18 cellular contexts compared by ENCODE assay signal in genomic region chr10:130185591-130185990, GRCh38. TPM values are rescaled to one million over a fixed set of nuclear protein-coding genes. Genes with fewer than 3 reads are reported as not detected.
DNase-seq lines count a peak whose midpoint lies in the region; ATAC-seq and TF ChIP-seq lines count a peak whose summit lies in the region.
"Had no signal": no experiment of that assay in that cellular context is flagged by ENCODE, and none has a peak within 500 bp of the region (broad histone marks: within the 10 kb centered on the region; RNA-seq: fewer than 3 reads in every experiment).

No MANE protein-coding gene starts in this region.

- H3K36me3 Mint-ChIP-seq in activated T-cell treated with anti-CD3 and anti-CD28 coated beads, Interleukin-2, amount 50 U/mL, for 24 hours (ENCODE audit: low read depth): peaks cover 65% of the 10 kb centered on the region
- H3K36me3 Mint-ChIP-seq in activated T-cell treated with anti-CD3 and anti-CD28 coated beads, Interleukin-2, amount 50 U/mL, for 4 hours (ENCODE audit: insufficient read depth): peaks cover 23% of the 10 kb centered on the region
- H3K36me3 Mint-ChIP-seq in activated T-helper 17 cell treated with anti-CD3 and anti-CD28 coated beads, Interleukin-2, amount 50 U/mL, for 72 hours (ENCODE audit: low read depth): peaks cover 56% of the 10 kb centered on the region
- peaks cover 65% of the 10 kb centered on the region for H3K36me3 Mint-ChIP-seq in stimulated activated effector memory CD8-positive, alpha-beta T cell treated with anti-CD3 and anti-CD28 coated beads, Interleukin-12 subunit alpha, Interleukin-12 subunit beta, amount 100 ng/mL, for 72 hours

- CTCF ChIA-PET in A673 (lab: Charles Lee): no interaction called here

- H3K27ac ChIP-seq in A673 (ENCODE audit: low read depth, low read length, poor library complexity, severe bottlenecking): no peak overlapping the region

- no peaks in the 10 kb centered on the region for H3K27me3 Mint-ChIP-seq in activated T-cell treated with anti-CD3 and anti-CD28 coated beads, Interleukin-2, amount 50 U/mL, for 24 hours
- no peaks in the 10 kb centered on the region for H3K27me3 Mint-ChIP-seq in activated T-cell treated with anti-CD3 and anti-CD28 coated beads, Interleukin-2, amount 50 U/mL, for 4 hours (ENCODE audit: low read depth)
- H3K27me3 Mint-ChIP-seq in activated T-helper 17 cell treated with anti-CD3 and anti-CD28 coated beads, Interleukin-2, amount 50 U/mL, for 72 hours: no peaks in the 10 kb centered on the region
- H3K27me3 Mint-ChIP-seq: B cell; CD4-positive, alpha-beta T cell had no signal

- no peak overlapping the region for H3K4me3 Mint-ChIP-seq in activated T-cell treated with anti-CD3 and anti-CD28 coated beads, Interleukin-2, amount 50 U/mL, for 24 hours
- no peak overlapping the region for H3K4me3 Mint-ChIP-seq in activated T-cell treated with anti-CD3 and anti-CD28 coated beads, Interleukin-2, amount 50 U/mL, for 4 hours
- no peak overlapping the region for H3K4me3 Mint-ChIP-seq in activated T-helper 17 cell treated with anti-CD3 and anti-CD28 coated beads, Interleukin-2, amount 50 U/mL, for 72 hours
- no peak overlapping the region for H3K4me3 Mint-ChIP-seq in stimulated activated effector memory CD8-positive, alpha-beta T cell treated with anti-CD3 and anti-CD28 coated beads, Interleukin-12 subunit alpha, Interleukin-12 subunit beta, amount 100 ng/mL, for 72 hours
- H3K4me3 Mint-ChIP-seq: B cell; CD4-positive, alpha-beta T cell; H9 had no signal

- no TSS peak for BruUV-seq in A673 (replicated peaks; lab: Mats Ljungman, UMichigan)

- peak overlapping the region; percentile 30 for H3K27ac Mint-ChIP-seq in activated T-cell treated with anti-CD3 and anti-CD28 coated beads, Interleukin-2, amount 50 U/mL, for 24 hours
- H3K27ac Mint-ChIP-seq in activated T-helper 17 cell treated with anti-CD3 and anti-CD28 coated beads, Interleukin-2, amount 50 U/mL, for 72 hours: peak overlapping the region; percentile 33
- peak overlapping the region; percentile 43 for H3K27ac Mint-ChIP-seq in stimulated activated effector memory CD8-positive, alpha-beta T cell treated with anti-CD3 and anti-CD28 coated beads, Interleukin-12 subunit alpha, Interleukin-12 subunit beta, amount 100 ng/mL, for 72 hours
- H3K27ac Mint-ChIP-seq: B cell; CD4-positive, alpha-beta T cell had no signal

- no peak for ATAC-seq in activated T-cell treated with anti-CD3 and anti-CD28 coated beads, Interleukin-2, amount 50 U/mL, for 4 hours
- no peak for ATAC-seq in activated T-helper 17 cell treated with anti-CD3 and anti-CD28 coated beads, Interleukin-2, amount 50 U/mL, for 72 hours (replicated peaks)
- ATAC-seq in stimulated activated effector memory CD8-positive, alpha-beta T cell treated with anti-CD3 and anti-CD28 coated beads, Interleukin-12 subunit alpha, Interleukin-12 subunit beta, amount 100 ng/mL, for 72 hours: no peak

- TF ChIP-seq CTCF in A673 (conservative IDR thresholded peaks at IDR 0.05; ENCODE audit: low read depth, low read length): no peak

- no peaks in the 10 kb centered on the region for H3K4me1 ChIP-seq in A673 (ENCODE audit: insufficient read depth, low read length, poor library complexity, severe bottlenecking)

- H3K9me3 ChIP-seq in A673 (ENCODE audit: low read depth, low read length, poor library complexity, severe bottlenecking): no peaks in the 10 kb centered on the region

- no peaks in the 10 kb centered on the region for H3K27me3 ChIP-seq in A673 (replicated peaks; ENCODE audit: insufficient read depth, low read depth, low read length, poor library complexity)

- DNase-seq in activated T-cell treated with anti-CD3 and anti-CD28 coated beads, Interleukin-2, amount 50 U/mL, for 24 hours: no peak
- DNase-seq in activated T-cell treated with anti-CD3 and anti-CD28 coated beads, Interleukin-2, amount 50 U/mL, for 4 hours: no peak
- peak; percentile 13 for DNase-seq in left kidney (ENCODE audit: low read depth, low spot score)
- DNase-seq in stimulated activated effector memory CD8-positive, alpha-beta T cell treated with anti-CD3 and anti-CD28 coated beads, Interleukin-12 subunit alpha, Interleukin-12 subunit beta, amount 100 ng/mL, for 72 hours (ENCODE audit: low spot score in 2 of 2): no peak
- no peak for DNase-seq in A673 (ENCODE audit: low spot score)
- DNase-seq in head of caudate nucleus: no peak
- DNase-seq in stimulated activated CD4-positive, alpha-beta T cell treated with anti-CD3 and anti-CD28 coated beads, Interleukin-12 subunit alpha, Interleukin-12 subunit beta, amount 100 ng/mL, for 4 hours: no peak
- DNase-seq: 8988T; ACHN; C1 segment of cervical spinal cord; CD4-positive, alpha-beta T cell; DMS153; DMS79 treated with DMSO at 0.1 percent for 48 hours; EL; GOT3; H9 had no signal

- H3K36me3 ChIP-seq in A673 (ENCODE audit: insufficient read depth, low read length, poor library complexity, severe bottlenecking): peaks cover 37% of the 10 kb centered on the region

- H3K4me1 Mint-ChIP-seq in activated T-cell treated with anti-CD3 and anti-CD28 coated beads, Interleukin-2, amount 50 U/mL, for 24 hours (ENCODE audit: low read depth): peaks cover 3% of the 10 kb centered on the region
- peaks cover 3% of the 10 kb centered on the region for H3K4me1 Mint-ChIP-seq in activated T-cell treated with anti-CD3 and anti-CD28 coated beads, Interleukin-2, amount 50 U/mL, for 4 hours (ENCODE audit: low read depth)
- H3K4me1 Mint-ChIP-seq in activated T-helper 17 cell treated with anti-CD3 and anti-CD28 coated beads, Interleukin-2, amount 50 U/mL, for 72 hours: no peaks in the 10 kb centered on the region
- peaks cover 5% of the 10 kb centered on the region for H3K4me1 Mint-ChIP-seq in stimulated activated effector memory CD8-positive, alpha-beta T cell treated with anti-CD3 and anti-CD28 coated beads, Interleukin-12 subunit alpha, Interleukin-12 subunit beta, amount 100 ng/mL, for 72 hours
- H3K4me1 Mint-ChIP-seq: H9 had no signal

- no peak overlapping the region for H3K4me3 ChIP-seq in A673 (ENCODE audit: low read depth, low read length, poor library complexity, severe bottlenecking)

- no peaks in the 10 kb centered on the region for H3K9me3 Mint-ChIP-seq in activated T-cell treated with anti-CD3 and anti-CD28 coated beads, Interleukin-2, amount 50 U/mL, for 24 hours
- no peaks in the 10 kb centered on the region for H3K9me3 Mint-ChIP-seq in activated T-cell treated with anti-CD3 and anti-CD28 coated beads, Interleukin-2, amount 50 U/mL, for 4 hours
- no peaks in the 10 kb centered on the region for H3K9me3 Mint-ChIP-seq in activated T-helper 17 cell treated with anti-CD3 and anti-CD28 coated beads, Interleukin-2, amount 50 U/mL, for 72 hours
- H3K9me3 Mint-ChIP-seq in stimulated activated effector memory CD8-positive, alpha-beta T cell treated with anti-CD3 and anti-CD28 coated beads, Interleukin-12 subunit alpha, Interleukin-12 subunit beta, amount 100 ng/mL, for 72 hours: no peaks in the 10 kb centered on the region
- H3K9me3 Mint-ChIP-seq: CD4-positive, alpha-beta T cell had no signal

- POLR2A ChIA-PET in A673 (lab: Charles Lee; ENCODE audit: low non-redundant PET): no interaction called here

- intact Hi-C loops in A673 (cut with micrococcal nuclease; ENCODE audit: unreplicated experiment): no loop called here
- intact Hi-C loops in head of caudate nucleus (cut with DNase I): no loop called here

RNA-seq across cellular contexts. Expression of gene GLRX3, which starts 49.4 kb away (rescaled TPM):
- total RNA-seq in activated T-cell treated with anti-CD3 and anti-CD28 coated beads, Interleukin-2, amount 50 U/mL, for 4 hours: 100 to 1,000 TPM; 170 to 178 (median 172) TPM
- 100 to 1,000 TPM in 1 of 2 donors, 10 to 100 TPM in 1; 66.7 to 112 TPM for total RNA-seq in activated T-helper 17 cell treated with anti-CD3 and anti-CD28 coated beads, Interleukin-2, amount 50 U/mL, for 72 hours
- total RNA-seq in A673 (2021): 186 and 197 TPM in 2 replicates
